14 cellular contexts compared by ENCODE assay signal in genomic region chr11:14451825-14452224, GRCh38. TPM values are rescaled to one million over a fixed set of nuclear protein-coding genes. Genes with fewer than 3 reads are reported as not detected.
DNase-seq lines count a peak whose midpoint lies in the region; ATAC-seq and TF ChIP-seq lines count a peak whose summit lies in the region.
"Had no signal": no experiment of that assay in that cellular context is flagged by ENCODE, and none has a peak within 500 bp of the region (broad histone marks: within the 10 kb centered on the region; RNA-seq: fewer than 3 reads in every experiment).

No MANE protein-coding gene starts in this region.

- H3K9me1 ChIP-seq in IMR-90 (ENCODE audit: insufficient read depth, low read length) = peaks cover 4% of the 10 kb centered on the region

- peak; percentile 58 for ATAC-seq in GM19043 (IDR thresholded peaks at IDR 0.05; ENCODE audit: low read depth, unreplicated experiment)
- no peak for ATAC-seq in IMR-90 (ENCODE audit: low read depth)
- ATAC-seq in effector memory CD8-positive, alpha-beta T cell (replicated peaks) = peak; percentile 26

- intact Hi-C loops in IMR-90 (cut with micrococcal nuclease) = no loop called here

- no CpG with 5 or more reads among the region's 1 CpG for WGBS in IMR-90 (ENCODE audit: extremely low coverage in 2 of 2, insufficient read length in 1 of 2), 2 experiments

- POLR2A ChIA-PET in IMR-90 (lab: Charles Lee; ENCODE audit: unreplicated experiment) = no interaction called here

- TF ChIP-seq CTCF in IMR-90 (conservative IDR thresholded peaks at IDR 0.05; ENCODE audit: low read depth, low read length) (no peak), right atrium auricular region (IDR thresholded peaks at IDR 0.05) (no peak)

- dilution Hi-C loops in IMR-90 (cut with HindIII; ENCODE audit: low sequenced_read_pairs, unreplicated experiment) = loop anchor here (25.0 kb wide), 1 partner anchor 140 kb away; no protein-coding TSS in a partner anchor

- TF ChIP-seq RAD21 in IMR-90 (IDR thresholded peaks at IDR 0.05; ENCODE audit: low read length) = no peak

- no TSS peak for BruUV-seq in IMR-90 (replicated peaks; lab: Mats Ljungman, UMichigan)

- no peak overlapping the region for H2BK15ac ChIP-seq in IMR-90 (ENCODE audit: low read depth, low read length)

- 0 out of 4 replicates have a peak, but pooled peaks cover 0 to 4% of the 10 kb centered on the region in 2 experiments for H3K79me1 ChIP-seq in IMR-90 (ENCODE audit: low read depth in 1 of 2, low read length in 2 of 2)

- H3K14ac ChIP-seq in IMR-90 (replicated peaks; ENCODE audit: low read depth, low read length) = peak overlapping the region; percentile 49; the same call in 1 of the 2 replicates

- H3K23ac ChIP-seq in IMR-90 (ENCODE audit: low read depth, low read length) = no peak overlapping the region

- DNase-seq in IMR-90 (peak; percentile 56), NCI-H187 (lab: John Stamatoyannopoulos, UW) (no peak), right atrium auricular region (ENCODE audit: low spot score) (no peak), DMS153 (lab: John Stamatoyannopoulos, UW) (no peak), dedifferentiated amniotic fluid mesenchymal stem cell (ENCODE audit: extremely low spot score) (no peak)
- no peak for DNase-seq in effector memory CD8-positive, alpha-beta T cell
- DNase-seq: activated CD4-positive, alpha-beta T cell treated with anti-CD3 and anti-CD28 coated beads for 4 hours; activated gamma-delta T cell treated with Interleukin-2 at 50 U/mL for 16 hours; NCI-H1105; SK-N-SH; thyroid gland had no signal

- H3K56ac ChIP-seq in IMR-90 (ENCODE audit: extremely low read depth, insufficient read depth, low read length) = no peak overlapping the region

- CTCF ChIA-PET in IMR-90 (lab: Yijun Ruan, JAX) = no interaction called here

- H3K4ac ChIP-seq in IMR-90 (ENCODE audit: low read depth, low read length) = no peak overlapping the region

- no peak overlapping the region for H4K8ac ChIP-seq in IMR-90 (ENCODE audit: low read depth in 2 of 2, low read length in 2 of 2)

- H3K18ac ChIP-seq in IMR-90 (ENCODE audit: low read depth, low read length) = no peak overlapping the region

- no peak overlapping the region for H4K5ac ChIP-seq in IMR-90 (ENCODE audit: low read depth, low read length)

- H3K4me3 ChIP-seq in BLaER1 = no peak overlapping the region
- no peak overlapping the region for H3K4me3 ChIP-seq in IMR-90 (ENCODE audit: insufficient read depth, low read depth, low read length)
- H3K4me3 ChIP-seq in right atrium auricular region = no peak overlapping the region
- H3K4me3 ChIP-seq: HAP-1, thyroid gland had no signal

- H3K4me3 Mint-ChIP-seq in effector memory CD8-positive, alpha-beta T cell = peak overlapping the region in 1 of 2 donors; percentile 13

- H3K36me3 Mint-ChIP-seq in effector memory CD8-positive, alpha-beta T cell (ENCODE audit: insufficient read depth) = peaks cover 9% of the 10 kb centered on the region

- H3K9me3 ChIP-seq in BLaER1 (no peaks in the 10 kb centered on the region; the same call in 1 of the 2 replicates), IMR-90 (ENCODE audit: control insufficient read depth, insufficient read depth, low read length) (no peaks in the 10 kb centered on the region), right atrium auricular region (no peaks in the 10 kb centered on the region)
- H3K9me3 ChIP-seq: HAP-1, SK-N-SH, thyroid gland had no signal

- H4K91ac ChIP-seq in IMR-90 (ENCODE audit: insufficient read depth, low read depth, low read length) = no peak overlapping the region

- H3K36me3 ChIP-seq in BLaER1 (peaks cover 41% of the 10 kb centered on the region), IMR-90 (ENCODE audit: control insufficient read depth, insufficient read depth, low read length) (peaks cover 6% of the 10 kb centered on the region), right atrium auricular region (peaks cover 3% of the 10 kb centered on the region)

- peaks cover 17 to 37% of the 10 kb centered on the region in 2 donors for H3K4me1 Mint-ChIP-seq in effector memory CD8-positive, alpha-beta T cell (ENCODE audit: low read depth in 2 of 2)

- H3K27me3 ChIP-seq in BLaER1 (no peaks in the 10 kb centered on the region), IMR-90 (ENCODE audit: control insufficient read depth, insufficient read depth, low read length) (no peaks in the 10 kb centered on the region), right atrium auricular region (no peaks in the 10 kb centered on the region)
- H3K27me3 ChIP-seq: thyroid gland had no signal

- H4K20me1 ChIP-seq in BLaER1 = no peaks in the 10 kb centered on the region
- H4K20me1 ChIP-seq in IMR-90 (ENCODE audit: insufficient read depth, low read length) = peaks cover 4% of the 10 kb centered on the region; the same call in 1 of the 2 replicates

- peak overlapping the region; percentile 25 for H3K4me2 ChIP-seq in BLaER1
- H3K4me2 ChIP-seq in IMR-90 (ENCODE audit: low read depth, low read length) = no peak overlapping the region
- H3K4me2 ChIP-seq: SK-N-SH had no signal

- H2AFZ ChIP-seq in IMR-90 (replicated peaks; ENCODE audit: low read length, poor library complexity) = no peak overlapping the region

- H2BK5ac ChIP-seq in IMR-90 (ENCODE audit: low read depth, low read length, poor library complexity, severe bottlenecking) = peak overlapping the region; percentile 20

- H3K9me3 Mint-ChIP-seq in effector memory CD8-positive, alpha-beta T cell = no peaks in the 10 kb centered on the region

- no peak overlapping the region for H2BK20ac ChIP-seq in IMR-90 (ENCODE audit: low read depth, low read length)

- no peaks in the 10 kb centered on the region for H3K27me3 Mint-ChIP-seq in effector memory CD8-positive, alpha-beta T cell

- H3K27ac Mint-ChIP-seq in effector memory CD8-positive, alpha-beta T cell = peak overlapping the region; percentile 72 to 86

- H3K27ac ChIP-seq in BLaER1 = no peak overlapping the region
- H3K27ac ChIP-seq in IMR-90 (ENCODE audit: insufficient read depth, low read length) = no peak overlapping the region
- H3K27ac ChIP-seq in right atrium auricular region = no peak overlapping the region
- H3K27ac ChIP-seq: thyroid gland had no signal

- H2AK9ac ChIP-seq in IMR-90 (replicated peaks; ENCODE audit: low read depth, low read length, poor library complexity) = no peak overlapping the region

- H2AK5ac ChIP-seq in IMR-90 (ENCODE audit: low read depth, low read length) = no peak overlapping the region

- H3K9ac ChIP-seq in BLaER1 (no peak overlapping the region), IMR-90 (ENCODE audit: low read depth, low read length) (no peak overlapping the region)
- H3K9ac ChIP-seq: SK-N-SH had no signal

- TF ChIP-seq POLR2A in IMR-90 (IDR thresholded peaks at IDR 0.05; ENCODE audit: low read depth, low read length) = no peak

- H2BK120ac ChIP-seq in IMR-90 (ENCODE audit: low read depth, low read length) = no peak overlapping the region

- H3K4me1 ChIP-seq in BLaER1 = peaks cover 11% of the 10 kb centered on the region
- peaks cover 3% of the 10 kb centered on the region for H3K4me1 ChIP-seq in IMR-90 (ENCODE audit: control insufficient read depth, insufficient read depth, low read length)
- peaks cover 0 to 9% of the 10 kb centered on the region in 2 donors for H3K4me1 ChIP-seq in right atrium auricular region
- H3K4me1 ChIP-seq: HAP-1, thyroid gland had no signal

- in situ Hi-C loops in IMR-90 (cut with MboI; ENCODE audit: low sequenced_read_pairs) = loop anchor here (5.0 kb wide), 1 partner anchor 155 kb away; no protein-coding TSS in a partner anchor

TF ChIP-seq in IMR-90, 13 proteins besides CTCF, POLR2A, EP300 and RAD21:
- no peak for TF ChIP-seq FOS (IDR thresholded peaks at IDR 0.05; ENCODE audit: low read depth, low read length)
- TF ChIP-seq SMC3 (IDR thresholded peaks at IDR 0.05; ENCODE audit: low read depth, low read length) = no peak
- no peak for TF ChIP-seq MXI1 (IDR thresholded peaks at IDR 0.05; ENCODE audit: borderline replicate concordance, low read depth, low read length)
- TF ChIP-seq, protein P1, sequence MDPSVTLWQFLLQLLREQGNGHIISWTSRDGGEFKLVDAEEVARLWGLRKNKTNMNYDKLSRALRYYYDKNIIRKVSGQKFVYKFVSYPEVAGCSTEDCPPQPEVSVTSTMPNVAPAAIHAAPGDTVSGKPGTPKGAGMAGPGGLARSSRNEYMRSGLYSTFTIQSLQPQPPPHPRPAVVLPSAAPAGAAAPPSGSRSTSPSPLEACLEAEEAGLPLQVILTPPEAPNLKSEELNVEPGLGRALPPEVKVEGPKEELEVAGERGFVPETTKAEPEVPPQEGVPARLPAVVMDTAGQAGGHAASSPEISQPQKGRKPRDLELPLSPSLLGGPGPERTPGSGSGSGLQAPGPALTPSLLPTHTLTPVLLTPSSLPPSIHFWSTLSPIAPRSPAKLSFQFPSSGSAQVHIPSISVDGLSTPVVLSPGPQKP (IDR thresholded peaks at IDR 0.05; ENCODE audit: borderline replicate concordance, low read depth, low read length) = no peak
- TF ChIP-seq, protein P2, sequence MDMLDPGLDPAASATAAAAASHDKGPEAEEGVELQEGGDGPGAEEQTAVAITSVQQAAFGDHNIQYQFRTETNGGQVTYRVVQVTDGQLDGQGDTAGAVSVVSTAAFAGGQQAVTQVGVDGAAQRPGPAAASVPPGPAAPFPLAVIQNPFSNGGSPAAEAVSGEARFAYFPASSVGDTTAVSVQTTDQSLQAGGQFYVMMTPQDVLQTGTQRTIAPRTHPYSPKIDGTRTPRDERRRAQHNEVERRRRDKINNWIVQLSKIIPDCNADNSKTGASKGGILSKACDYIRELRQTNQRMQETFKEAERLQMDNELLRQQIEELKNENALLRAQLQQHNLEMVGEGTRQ (IDR thresholded peaks at IDR 0.05; ENCODE audit: low read depth, low read length) = no peak
- no peak for TF ChIP-seq MAZ (IDR thresholded peaks at IDR 0.05; ENCODE audit: borderline replicate concordance, low read depth, low read length)
- TF ChIP-seq RCOR1 (IDR thresholded peaks at IDR 0.05; ENCODE audit: insufficient replicate concordance, low read length) = no peak
- no peak for TF ChIP-seq CHD1 (IDR thresholded peaks at IDR 0.05; ENCODE audit: low read depth, low read length)
- no peak for TF ChIP-seq BHLHE40 (IDR thresholded peaks at IDR 0.05; ENCODE audit: low read depth, low read length)
- TF ChIP-seq RFX5 (IDR thresholded peaks at IDR 0.05; ENCODE audit: low read depth, low read length) = no peak
- TF ChIP-seq NFE2L2 (IDR thresholded peaks at IDR 0.05; ENCODE audit: low read depth, low read length) = no peak
- TF ChIP-seq CEBPB (IDR thresholded peaks at IDR 0.05; ENCODE audit: low read depth, low read length) = no peak
- TF ChIP-seq MAFK (IDR thresholded peaks at IDR 0.05; ENCODE audit: low read depth, low read length) = no peak

RNA-seq across cellular contexts. Expression of gene COPB1, which starts 47.8 kb away (rescaled TPM):
- total RNA-seq in IMR-90 (2012; rRNA removed) (341 and 415 TPM in 2 replicates), right atrium auricular region (10 to 100 TPM; 61.0 to 61.3 TPM)
- 126 and 136 TPM in 2 replicates for polyA plus RNA-seq in IMR-90 (2012; rRNA removed)
- 32.5 and 32.9 TPM in 2 replicates for polyA plus RNA-seq in IMR-90 (2012; cell fraction: cytosol; rRNA removed)
- polyA plus RNA-seq in IMR-90 (2012; cell fraction: nucleus; rRNA removed; ENCODE audit: low replicate concordance) = 17.1 and 140 TPM in 2 replicates
